17 cellular contexts compared by ENCODE assay signal in genomic region chr6:140915001-140915950, GRCh38.
DNase-seq lines count a peak whose midpoint lies in the region; ATAC-seq and TF ChIP-seq lines count a peak whose summit lies in the region.
"Had no signal": no experiment of that assay in that cellular context is flagged by ENCODE, and none has a peak within 500 bp of the region (broad histone marks: within the 10 kb centered on the region; RNA-seq: fewer than 3 reads in every experiment).

No MANE protein-coding gene starts in this region.

- TF ChIP-seq CTCF in foreskin keratinocyte (conservative IDR thresholded peaks at IDR 0.05): peak; percentile 2

- DNase-seq in COR-L47 (lab: John Stamatoyannopoulos, UW): peak; percentile 56
- DNase-seq in NCI-H1092 treated with DMSO at 0.1 percent for 48 hours (lab: John Stamatoyannopoulos, UW): peak; percentile 89
- peak; percentile 35 for DNase-seq in NCI-H524 treated with DMSO at 0.1 percent for 48 hours (lab: John Stamatoyannopoulos, UW)
- DNase-seq in foreskin keratinocyte: no peak
- DNase-seq in ecto neural progenitor cell (ENCODE audit: low spot score): no peak
- DNase-seq in cortex of kidney (lab: John Stamatoyannopoulos, UW): no peak
- DNase-seq: activated naive CD4-positive, alpha-beta T cell; BE2C; hippocampal formation; naive thymus-derived CD8-positive, alpha-beta T cell; stimulated activated CD4-positive, alpha-beta T cell treated with anti-CD3 and anti-CD28 coated beads, Interleukin-4, amount 100 ng/mL, for 4 hours; uterus had no signal

- H3K27me3 ChIP-seq in foreskin keratinocyte: no peaks in the 10 kb centered on the region
- H3K27me3 ChIP-seq: BE2C, uterus had no signal

- ATAC-seq in foreskin keratinocyte (no peak), GM21717 (IDR thresholded peaks at IDR 0.05; ENCODE audit: unreplicated experiment) (no peak), GM21737 (IDR thresholded peaks at IDR 0.05; ENCODE audit: unreplicated experiment) (no peak)
- ATAC-seq: GM23338; naive thymus-derived CD8-positive, alpha-beta T cell; stimulated activated memory B cell treated with anti-CD40 and anti-IgM and Interleukin-4, amounts not matched to agents 10 μg/mL and 1 μg/mL and 100 μg/mL, for 72 hours had no signal

- no peak overlapping the region for H3K27ac ChIP-seq in foreskin keratinocyte
- H3K27ac ChIP-seq: KMS-11, uterus had no signal

- H3K4me1 ChIP-seq in foreskin keratinocyte: no peaks in the 10 kb centered on the region
- H3K4me1 ChIP-seq: BE2C, uterus had no signal

Comparison
In these comparisons a context has a peak if more than half of its experiments do, and no peak if none do; other contexts are left out.
1. DNase-seq: peak in COR-L47 (single experiment), NCI-H1092 treated with DMSO at 0.1 percent for 48 hours (single experiment) and NCI-H524 treated with DMSO at 0.1 percent for 48 hours (single experiment); none in foreskin keratinocyte (0 of 2), ecto neural progenitor cell (single experiment) and cortex of kidney (single experiment).